Comparison of ENCODE assay signal across 22 cellular contexts in genomic region chr20:19967441-19967840, GRCh38.
"Had no signal": no experiment of that assay in that cellular context is flagged by ENCODE, and none has a peak within 500 bp of the region (broad histone marks: within the 10 kb centered on the region; RNA-seq: fewer than 3 reads in every experiment).

No MANE protein-coding gene starts in this region.

- DNase-seq: activated CD4-positive, alpha-beta memory T cell treated with anti-CD3 and anti-CD28 coated beads, Interleukin-2, amount 10 ng/mL, durations not matched to agents 7 days and 5 days; activated CD4-positive, alpha-beta T cell treated with anti-CD3 and anti-CD28 coated beads for 1 hour; activated CD4-positive, alpha-beta T cell treated with anti-CD3 and anti-CD28 coated beads, Interleukin-2, amount 10 ng/mL, durations not matched to agents 7 days and 5 days; activated CD8-positive, alpha-beta memory T cell treated with anti-CD3 and anti-CD28 coated beads, Interleukin-2, amount 50 U/mL, for 48 hours; activated gamma-delta T cell; activated naive CD4-positive, alpha-beta T cell treated with anti-CD3 and anti-CD28 coated beads, Interleukin-2, amount 10 ng/mL, durations not matched to agents 7 days and 5 days; activated naive CD8-positive, alpha-beta T cell treated with anti-CD3 and anti-CD28 coated beads, Interleukin-2, amount 10 ng/mL, durations not matched to agents 7 days and 5 days; activated T-cell treated with anti-CD3 and anti-CD28 coated beads, Interleukin-2, amount 50 U/mL, for 24 hours; brain microvascular endothelial cell; central memory CD4-positive, alpha-beta T cell; naive thymus-derived CD8-positive, alpha-beta T cell; nucleus accumbens; retina; stimulated activated CD4-positive, alpha-beta T cell treated with anti-CD3 and anti-CD28 coated beads, Interleukin-15, amount 100 ng/mL, for 24 hours; stimulated activated CD4-positive, alpha-beta T cell treated with anti-CD3 and anti-CD28 coated beads, Interleukin-2, amount 100 ng/mL, for 24 hours; stimulated activated naive CD4-positive, alpha-beta T cell; T1000 had no signal

- H3K36me3 ChIP-seq: brain microvascular endothelial cell, pancreas, prostate gland had no signal

- H3K9me3 ChIP-seq: ascending aorta, pancreas, prostate gland, tibial nerve had no signal

- ATAC-seq: naive thymus-derived CD8-positive, alpha-beta T cell had no signal

- H3K27me3 ChIP-seq: ascending aorta, brain microvascular endothelial cell, pancreas, tibial nerve had no signal

- H3K4me3 ChIP-seq: ascending aorta, pancreas, prostate gland, tibial nerve had no signal

- H3K27ac ChIP-seq: ascending aorta, brain microvascular endothelial cell, epithelial cell of prostate, tibial nerve had no signal

- H3K4me1 ChIP-seq: ascending aorta had no signal
